15 cellular contexts compared by ENCODE assay signal in genomic region chr7:102080371-102081243, GRCh38.
DNase-seq lines count a peak whose midpoint lies in the region; ATAC-seq, FAIRE-seq and TF ChIP-seq lines count a peak whose summit lies in the region.
"Had no signal": no experiment of that assay in that cellular context is flagged by ENCODE, and none has a peak within 500 bp of the region (broad histone marks: within the 10 kb centered on the region; RNA-seq: fewer than 3 reads in every experiment).

No MANE protein-coding gene starts in this region.

- H3K4me1 ChIP-seq in H9 (ENCODE audit: insufficient read depth, low read length) (no peaks in the 10 kb centered on the region; the same call in 1 of the 2 replicates), astrocyte (ENCODE audit: insufficient read depth, low read length) (peaks cover 8% of the 10 kb centered on the region), heart left ventricle (peaks cover 0 to 27% (median 8%) of the 10 kb centered on the region in 12 donors), ovary (ENCODE audit: insufficient read depth) (no peaks in the 10 kb centered on the region)

- H3K4ac ChIP-seq in H9 (ENCODE audit: low read depth, low read length), result no peak overlapping the region

- no peak overlapping the region for H2BK20ac ChIP-seq in H9 (ENCODE audit: low read depth, low read length, poor library complexity, severe bottlenecking)

- H4K8ac ChIP-seq in H9 (replicated peaks; ENCODE audit: insufficient read length, low read depth, low read length), result no peak overlapping the region

- FAIRE-seq in astrocyte (lab: Jason Lieb, UNC), result no peak

- H3K4me3 ChIP-seq in astrocyte (ENCODE audit: insufficient read depth, low read depth, low read length) (no peak overlapping the region), heart left ventricle (peak overlapping the region in 2 of 12 donors; percentile 17 to 36), ovary (no peak overlapping the region)
- H3K4me3 ChIP-seq: GM23248, smooth muscle cell, stomach had no signal

- DNase-seq in H9 (no peak), astrocyte (ENCODE audit: low read depth) (no peak), heart left ventricle (no peak), posterior cingulate gyrus (peak in 9 of 10 donors; percentile 31 to 91 (median 52)), NCI-H226 (no peak), NCI-H187 (lab: John Stamatoyannopoulos, UW) (no peak), ovary (no peak)
- DNase-seq in activated T-cell treated with anti-CD3 and anti-CD28 coated beads, Interleukin-2, amount 50 U/mL, for 48 hours, result no peak
- DNase-seq: activated CD8-positive, alpha-beta memory T cell treated with anti-CD3 and anti-CD28 coated beads, Interleukin-2, amount 50 U/mL, for 4 hours; activated naive CD4-positive, alpha-beta T cell treated with anti-CD3 and anti-CD28 coated beads, Interleukin-2, amount 50 U/mL, for 16 hours; GM23248; NCI-H1417; NCI-H446; stomach had no signal

- no peak overlapping the region for H2BK120ac ChIP-seq in H9 (ENCODE audit: low read depth, low read length, poor library complexity, severe bottlenecking)

- no peak overlapping the region for H3K14ac ChIP-seq in H9 (ENCODE audit: insufficient read depth, low read length)

- H2AK5ac ChIP-seq in H9 (ENCODE audit: insufficient read length, low read length), result no peak overlapping the region

- H3K18ac ChIP-seq in H9 (ENCODE audit: insufficient read length, low read depth, low read length), result no peak overlapping the region

- no peaks in the 10 kb centered on the region for H3K79me1 ChIP-seq in H9 (ENCODE audit: insufficient read depth, low read depth, low read length, poor library complexity, severe bottlenecking)

- H3K36me3 ChIP-seq in astrocyte (ENCODE audit: insufficient read depth, low read length) (no peaks in the 10 kb centered on the region), heart left ventricle (peaks cover 0 to 3% (median 0%) of the 10 kb centered on the region in 9 donors), ovary (no peaks in the 10 kb centered on the region)

- no peak overlapping the region for H2BK5ac ChIP-seq in H9 (ENCODE audit: insufficient read length, low read length)

- no peak overlapping the region for H3K27ac ChIP-seq in H9 (ENCODE audit: insufficient read length, low read depth, low read length)
- H3K27ac ChIP-seq in astrocyte (ENCODE audit: low read depth, low read length), result no peak overlapping the region
- H3K27ac ChIP-seq in heart left ventricle, result peak overlapping the region in 8 of 12 donors; percentile 30 to 70 (median 54)
- H3K27ac ChIP-seq in ovary, result no peak overlapping the region
- H3K27ac ChIP-seq: GM23248, stomach had no signal

- no peak overlapping the region for H3T11ph ChIP-seq in H9 (ENCODE audit: low read length)

- peaks cover 24 to 37% of the 10 kb centered on the region in 2 experiments for H3K4me1 Mint-ChIP-seq in H9
- peaks cover 3% of the 10 kb centered on the region for H3K4me1 Mint-ChIP-seq in astrocyte (ENCODE audit: low read depth, unreplicated experiment)

- no peak overlapping the region for H3K23ac ChIP-seq in H9 (ENCODE audit: insufficient read length, low read depth, low read length)

- H3K27me3 Mint-ChIP-seq in H9 (ENCODE audit: low read depth) (no peaks in the 10 kb centered on the region), astrocyte (ENCODE audit: low read depth, unreplicated experiment) (no peaks in the 10 kb centered on the region)

- H2AFZ ChIP-seq in H9 (ENCODE audit: low read length) (no peak overlapping the region), astrocyte (ENCODE audit: low read depth, low read length) (no peak overlapping the region)
- H2AFZ ChIP-seq: GM23248 had no signal

- no peak for TF ChIP-seq POLR2A in heart left ventricle (IDR thresholded peaks at IDR 0.05)
- TF ChIP-seq POLR2A in ovary (IDR thresholded peaks at IDR 0.05), result no peak

- H3K79me2 ChIP-seq in H9 (ENCODE audit: insufficient read depth, low read length) (no peaks in the 10 kb centered on the region), astrocyte (ENCODE audit: insufficient read depth, low read length) (peaks cover 3% of the 10 kb centered on the region)

- no peak for TF ChIP-seq EP300 in ovary (IDR thresholded peaks at IDR 0.05)

- no peak overlapping the region for H2BK12ac ChIP-seq in H9 (ENCODE audit: insufficient read length, low read depth, low read length)

- H3K9ac ChIP-seq in H9 (ENCODE audit: extremely low read depth, insufficient read length, low read length) (no peak overlapping the region), astrocyte (ENCODE audit: low read length) (no peak overlapping the region)
- H3K9ac ChIP-seq: GM23248 had no signal

- H3K36me3 Mint-ChIP-seq in H9 (ENCODE audit: insufficient read depth in 1 of 3, low read depth in 3 of 3) (peaks cover 30 to 36% (median 35%) of the 10 kb centered on the region in 3 experiments), astrocyte (ENCODE audit: low read depth, unreplicated experiment) (peaks cover 14% of the 10 kb centered on the region)

- no peak overlapping the region for H4K5ac ChIP-seq in H9 (ENCODE audit: insufficient read length, low read depth, low read length)

- no peak overlapping the region for H4K91ac ChIP-seq in H9 (ENCODE audit: insufficient read length, low read depth, low read length)

- no peak for TF ChIP-seq CTCF in H9 (conservative IDR thresholded peaks at IDR 0.05)
- no peak for TF ChIP-seq CTCF in astrocyte (IDR thresholded peaks at IDR 0.05; ENCODE audit: insufficient read depth, low read depth, low read length)
- TF ChIP-seq CTCF in heart left ventricle (IDR thresholded peaks at IDR 0.05), result no peak
- no peak for TF ChIP-seq CTCF in ovary (IDR thresholded peaks at IDR 0.05)

- H3K9me3 ChIP-seq in H9 (ENCODE audit: control insufficient read depth, low read depth, low read length) (no peaks in the 10 kb centered on the region), astrocyte (ENCODE audit: insufficient read depth, low read depth, low read length) (no peaks in the 10 kb centered on the region), heart left ventricle (peaks cover 0 to 18% (median 2%) of the 10 kb centered on the region in 12 donors), ovary (no peaks in the 10 kb centered on the region)
- H3K9me3 ChIP-seq: stomach had no signal

- H4K20me1 ChIP-seq in H9 (ENCODE audit: control insufficient read depth, insufficient read depth, insufficient read length), result no peaks in the 10 kb centered on the region
- peaks cover 16% of the 10 kb centered on the region for H4K20me1 ChIP-seq in astrocyte (ENCODE audit: insufficient read depth, low read length)

- H3K4me2 ChIP-seq in H9 (ENCODE audit: insufficient read depth, insufficient read length, low read length) (no peak overlapping the region), astrocyte (ENCODE audit: low read length) (peak overlapping the region; percentile 23)
- H3K4me2 ChIP-seq: smooth muscle cell had no signal

- peak overlapping the region in 1 of 2 experiments; percentile 18; a peak in 1 of 5 replicates for H3K4me3 Mint-ChIP-seq in H9
- no peak overlapping the region for H3K4me3 Mint-ChIP-seq in astrocyte (ENCODE audit: unreplicated experiment)

- H3K56ac ChIP-seq in H9 (ENCODE audit: insufficient read length, low read depth, low read length), result no peak overlapping the region

- H3K23me2 ChIP-seq in H9 (ENCODE audit: insufficient read length, low read depth, low read length, poor library complexity, severe bottlenecking), result no peaks in the 10 kb centered on the region

- H3K27ac Mint-ChIP-seq in H9 (peak overlapping the region; percentile 4 to 47 (median 32); a peak in 6 of 7 replicates), astrocyte (ENCODE audit: unreplicated experiment) (no peak overlapping the region)

- peak in 3 of 4 donors; percentile 54 to 79 (median 54) for ATAC-seq in heart left ventricle

- H2BK15ac ChIP-seq in H9 (ENCODE audit: low read depth, low read length), result no peak overlapping the region

- H3K27me3 ChIP-seq in H9 (ENCODE audit: insufficient read depth, low read length) (no peaks in the 10 kb centered on the region), astrocyte (ENCODE audit: insufficient read depth, low read length) (no peaks in the 10 kb centered on the region), heart left ventricle (no peaks in the 10 kb centered on the region), ovary (no peaks in the 10 kb centered on the region)
- H3K27me3 ChIP-seq: stomach had no signal

- no CpG with 5 or more reads among the region's 25 CpGs for WGBS in H9 (ENCODE audit: extremely low coverage, insufficient read length, low lambda C conversion rate)
- WGBS in heart left ventricle, 4 donors, result 70 to 75% (median 73%) methylated on average over 25 of the region's 25 CpGs
- 88 to 90% (median 89%) methylated on average over 25 of the region's 25 CpGs for WGBS in ovary, 3 donors

- H3K9me3 Mint-ChIP-seq in H9 (peaks cover 8 to 12% of the 10 kb centered on the region in 2 experiments; a peak in 4 of 5 replicates), astrocyte (ENCODE audit: unreplicated experiment) (no peaks in the 10 kb centered on the region)

- intact Hi-C loops in heart left ventricle (cut with DNase I), result no loop called here
- intact Hi-C loops in posterior cingulate gyrus (cut with DNase I), result no loop called here
- intact Hi-C loops in ovary (cut with DNase I), result no loop called here

Comparison
In these comparisons a context has a peak if more than half of its experiments do, and no peak if none do; other contexts are left out.
1. DNase-seq: peak in posterior cingulate gyrus (9 of 10); none in H9 (single experiment), astrocyte (single experiment), heart left ventricle (0 of 5), NCI-H226 (single experiment), activated T-cell treated with anti-CD3 and anti-CD28 coated beads, Interleukin-2, amount 50 U/mL, for 48 hours (0 of 2), NCI-H187 (0 of 2) and ovary (0 of 5).
2. H3K27ac ChIP-seq: peak in heart left ventricle (8 of 12); none in H9 (single experiment), astrocyte (single experiment) and ovary (0 of 2).